Comparison of ENCODE assay signal across 20 cellular contexts in the genomic region with DNA sequence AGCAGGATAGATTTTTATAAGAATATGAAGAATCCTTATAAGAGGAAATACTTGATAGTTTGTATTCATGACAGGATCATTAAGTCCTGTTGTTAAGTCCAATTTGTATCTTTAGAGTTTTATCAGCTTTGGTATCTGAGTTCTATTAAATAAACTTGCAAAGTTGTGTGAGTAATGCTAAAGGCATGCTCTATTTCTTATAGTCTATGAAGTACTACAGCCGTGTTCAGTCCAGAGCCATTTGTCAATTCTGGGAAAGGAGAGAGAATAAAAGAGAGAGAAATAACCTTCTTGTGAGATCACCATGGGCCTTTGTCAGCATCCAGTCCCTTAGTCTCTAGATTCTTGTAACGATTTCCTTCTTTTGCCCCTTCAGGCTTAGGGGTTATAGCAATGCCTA.
DNase-seq lines count a peak whose midpoint lies in the region; TF ChIP-seq lines count a peak whose summit lies in the region.
"Had no signal": no experiment of that assay in that cellular context is flagged by ENCODE, and none has a peak within 500 bp of the region (broad histone marks: within the 10 kb centered on the region; RNA-seq: fewer than 3 reads in every experiment).

No MANE protein-coding gene starts in this region.

- H3K27me3 ChIP-seq in SK-N-SH (ENCODE audit: insufficient read depth): no peaks in the 10 kb centered on the region

- no peaks in the 10 kb centered on the region for H3K79me2 ChIP-seq in SK-N-SH (ENCODE audit: insufficient read depth)

- H3K9me3 ChIP-seq in HEK293 (ENCODE audit: control insufficient read depth, insufficient read depth, low read depth, low read length) (no peaks in the 10 kb centered on the region), SK-N-SH (no peaks in the 10 kb centered on the region)

- H3F3A ChIP-seq in SK-N-SH (replicated peaks; ENCODE audit: insufficient read depth): peaks cover 4% of the 10 kb centered on the region

- TF ChIP-seq CTCF in HEK293 (tag by site-specific recombination; IDR thresholded peaks at IDR 0.05): no peak
- TF ChIP-seq CTCF in SK-N-SH (IDR thresholded peaks at IDR 0.05): no peak
- TF ChIP-seq CTCF in choroid plexus epithelial cell (conservative IDR thresholded peaks at IDR 0.05; ENCODE audit: low read depth, low read length): no peak

- CTCF ChIA-PET in HEK293 (lab: Yijun Ruan, JAX): interaction anchor here (0.5 to 1.5 kb wide), 3 partner anchors 12 to 125 kb away, joined by 3 read pairs; no protein-coding TSS in a partner anchor
- CTCF ChIA-PET in SK-N-SH (lab: Yijun Ruan, JAX): no interaction called here

- no peaks in the 10 kb centered on the region for H4K20me1 ChIP-seq in SK-N-SH (ENCODE audit: insufficient read depth)

- POLR2A ChIA-PET in HEK293 (lab: Yijun Ruan, JAX) (no interaction called here), SK-N-SH (lab: Yijun Ruan, JAX) (no interaction called here)

- no peak overlapping the region for H3K4me2 ChIP-seq in SK-N-SH

- H3K9me2 ChIP-seq in SK-N-SH: no peaks in the 10 kb centered on the region

- H3K36me3 ChIP-seq in HEK293 (ENCODE audit: control insufficient read depth in 2 of 2, insufficient read depth in 1 of 2, low read length in 2 of 2) (no peaks in the 10 kb centered on the region), SK-N-SH (replicated peaks in 1 of 2; ENCODE audit: control insufficient read depth in 1 of 2, insufficient read depth in 2 of 2, low read length in 1 of 2) (no peaks in the 10 kb centered on the region)

- H3K4me1 ChIP-seq in HEK293 (ENCODE audit: control insufficient read depth, insufficient read depth, low read length) (no peaks in the 10 kb centered on the region), SK-N-SH (ENCODE audit: control insufficient read depth in 1 of 2, insufficient read depth in 2 of 2, low read depth in 1 of 2, low read length in 1 of 2) (no peaks in the 10 kb centered on the region)

- no peak for TF ChIP-seq RAD21 in SK-N-SH (IDR thresholded peaks at IDR 0.05; ENCODE audit: low read length)

- no peak for DNase-seq in SK-N-SH
- DNase-seq in choroid plexus epithelial cell (ENCODE audit: low read depth): peak; percentile 1
- no peak for DNase-seq in NCI-H1417 (lab: John Stamatoyannopoulos, UW)
- no peak for DNase-seq in activated CD4-positive, alpha-beta T cell treated with anti-CD3 and anti-CD28 coated beads, Interleukin-2, amount 50 U/mL, for 4 hours
- DNase-seq in activated CD4-positive, alpha-beta T cell treated with anti-CD3 and anti-CD28 coated beads for 1 hour: no peak
- no peak for DNase-seq in H4 (ENCODE audit: low spot score)
- DNase-seq: DMS79 treated with DMSO at 0.1 percent for 48 hours, GDM1, GOT3, IMR-90, Karpas-422, MM.1S, NCI-H1092 treated with DMSO at 0.1 percent for 48 hours, NCI-H1694 treated with DMSO at 0.1 percent for 48 hours, NCI-H2107, NCI-H2227 treated with DMSO at 0.1 percent for 48 hours, NCI-H524, RPMI8226, SHP77 treated with DMSO at 0.1 percent for 48 hours had no signal

- no peak overlapping the region for H3K9ac ChIP-seq in SK-N-SH

- TF ChIP-seq EP300 in SK-N-SH (IDR thresholded peaks at IDR 0.05; ENCODE audit: borderline replicate concordance in 1 of 2, low read depth in 1 of 2, low read length in 1 of 2): no peak; a peak in 1 of 4 replicates

- WGBS in SK-N-SH (ENCODE audit: low lambda C conversion rate): 2% methylated on average over 2 of the region's 2 CpGs

- no peak overlapping the region for H2AFZ ChIP-seq in SK-N-SH (ENCODE audit: low read depth)

- H3K27ac ChIP-seq in HEK293 (ENCODE audit: extremely low read depth, low read depth, low read length) (no peak overlapping the region), SK-N-SH (ENCODE audit: low read depth in 2 of 2, low read length in 1 of 2) (peak overlapping the region in 1 of 2 experiments; percentile 50; a peak in 2 of 4 replicates)

- H3K4me3 ChIP-seq in HEK293 (ENCODE audit: low read depth, low read length) (no peak overlapping the region), SK-N-SH (ENCODE audit: low read depth in 2 of 2, low read length in 1 of 2) (no peak overlapping the region), choroid plexus epithelial cell (ENCODE audit: low read depth, low read length) (no peak overlapping the region)

TF ChIP-seq in HEK293, 187 proteins besides CTCF, POLR2A, EP300 and RAD21:
- no peak for TF ChIP-seq ZNF664 (tag by site-specific recombination; IDR thresholded peaks at IDR 0.05)
- TF ChIP-seq SP7 (tag by site-specific recombination; IDR thresholded peaks at IDR 0.05): no peak
- TF ChIP-seq, protein P1, sequence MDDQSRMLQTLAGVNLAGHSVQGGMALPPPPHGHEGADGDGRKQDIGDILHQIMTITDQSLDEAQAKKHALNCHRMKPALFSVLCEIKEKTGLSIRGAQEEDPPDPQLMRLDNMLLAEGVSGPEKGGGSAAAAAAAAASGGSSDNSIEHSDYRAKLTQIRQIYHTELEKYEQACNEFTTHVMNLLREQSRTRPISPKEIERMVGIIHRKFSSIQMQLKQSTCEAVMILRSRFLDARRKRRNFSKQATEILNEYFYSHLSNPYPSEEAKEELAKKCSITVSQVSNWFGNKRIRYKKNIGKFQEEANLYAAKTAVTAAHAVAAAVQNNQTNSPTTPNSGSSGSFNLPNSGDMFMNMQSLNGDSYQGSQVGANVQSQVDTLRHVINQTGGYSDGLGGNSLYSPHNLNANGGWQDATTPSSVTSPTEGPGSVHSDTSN (CRISPR knock-in tag; IDR thresholded peaks at IDR 0.05): no peak
- 0 out of 2 replicates have a peak, but pooled peaks have one; percentile 16 for TF ChIP-seq HOXD13 (CRISPR knock-in tag; IDR thresholded peaks at IDR 0.05; ENCODE audit: borderline replicate concordance)
- TF ChIP-seq HOXA7 (CRISPR knock-in tag; IDR thresholded peaks at IDR 0.05; ENCODE audit: borderline replicate concordance): no peak
- no peak for TF ChIP-seq GLI2 (tag by site-specific recombination; IDR thresholded peaks at IDR 0.05; ENCODE audit: borderline replicate concordance, low read depth)

TF ChIP-seq in SK-N-SH, 30 proteins besides CTCF, POLR2A, EP300 and RAD21:
- TF ChIP-seq SIN3A (IDR thresholded peaks at IDR 0.05; ENCODE audit: borderline replicate concordance, low read depth, low read length): no peak
- TF ChIP-seq, protein P2, sequence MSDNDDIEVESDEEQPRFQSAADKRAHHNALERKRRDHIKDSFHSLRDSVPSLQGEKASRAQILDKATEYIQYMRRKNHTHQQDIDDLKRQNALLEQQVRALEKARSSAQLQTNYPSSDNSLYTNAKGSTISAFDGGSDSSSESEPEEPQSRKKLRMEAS (IDR thresholded peaks at IDR 0.05; ENCODE audit: low read depth): no peak
- TF ChIP-seq TCF12 (IDR thresholded peaks at IDR 0.05): peak; percentile 41
- TF ChIP-seq FOSL2 (IDR thresholded peaks at IDR 0.05; ENCODE audit: borderline replicate concordance, low read depth): 0 out of 2 replicates have a peak, but pooled peaks have one; percentile 8
- TF ChIP-seq TEAD4 (IDR thresholded peaks at IDR 0.05; ENCODE audit: borderline replicate concordance, insufficient read depth): peak; percentile 26; the same call in 1 of the 2 replicates
- TF ChIP-seq, protein P1 (IDR thresholded peaks at IDR 0.05): peak; percentile 46
- TF ChIP-seq TAF1 (IDR thresholded peaks at IDR 0.05; ENCODE audit: borderline replicate concordance, low read depth, low read length): no peak
- TF ChIP-seq JUND (IDR thresholded peaks at IDR 0.05): peak; percentile 50
- TF ChIP-seq USF1 (IDR thresholded peaks at IDR 0.05; ENCODE audit: borderline replicate concordance, low read depth): no peak
